Comparison of ENCODE assay signal across 8 cellular contexts in the genomic region with DNA sequence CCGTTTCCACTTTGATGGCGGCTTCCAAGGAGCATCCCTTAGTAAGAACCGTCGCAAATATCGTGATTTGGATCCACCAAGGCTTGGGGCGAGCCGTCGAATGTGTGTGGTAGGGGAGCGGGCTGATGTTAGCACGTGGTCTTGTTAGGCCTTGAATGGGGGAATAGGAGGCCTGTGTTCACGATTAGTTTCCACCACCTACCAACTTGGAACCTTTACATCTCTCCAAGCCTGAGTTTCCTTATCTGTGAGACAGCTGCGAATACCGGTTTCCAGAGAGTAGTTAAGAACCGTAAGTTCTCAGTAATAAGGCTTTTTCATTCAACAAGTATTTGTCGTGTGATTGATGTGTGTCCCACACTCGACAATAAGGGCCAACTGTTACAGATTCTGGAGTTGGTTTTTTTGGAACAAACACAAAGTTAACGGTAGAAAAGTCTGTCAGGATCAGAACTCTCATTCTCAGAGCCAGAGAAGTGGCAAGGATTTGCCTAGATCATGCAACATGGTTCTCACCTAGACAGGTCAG. TPM values are rescaled to one million over a fixed set of nuclear protein-coding genes. Genes with fewer than 3 reads are reported as not detected.
DNase-seq lines count a peak whose midpoint lies in the region; ATAC-seq and TF ChIP-seq lines count a peak whose summit lies in the region.

No MANE protein-coding gene starts in this region.

- peaks cover 17 to 37% of the 10 kb centered on the region in 2 donors for H3K36me3 Mint-ChIP-seq in CD14-positive monocyte

- peaks cover 38% of the 10 kb centered on the region for H3K36me3 ChIP-seq in HUES48 (ENCODE audit: control insufficient read depth, insufficient read depth, low read length)
- H3K36me3 ChIP-seq in body of pancreas (replicated peaks in 1 of 2; ENCODE audit: insufficient read depth in 1 of 2, low read depth in 2 of 2) = peaks cover 0 to 6% of the 10 kb centered on the region in 2 donors
- H3K36me3 ChIP-seq in uterus = no peaks in the 10 kb centered on the region

- H3K27me3 ChIP-seq in HUES48 (ENCODE audit: control insufficient read depth, insufficient read depth, low read length) = no peaks in the 10 kb centered on the region
- H3K27me3 ChIP-seq in body of pancreas = no peaks in the 10 kb centered on the region
- H3K27me3 ChIP-seq in uterus = no peaks in the 10 kb centered on the region

- peak overlapping the region; percentile 89 for H3K9ac ChIP-seq in HUES48 (ENCODE audit: low read depth, low read length)

- H3K4me1 ChIP-seq in HUES48 (ENCODE audit: control insufficient read depth, insufficient read depth, low read length) (peaks cover 9% of the 10 kb centered on the region; the same call in 1 of the 2 replicates), body of pancreas (peaks cover 29% of the 10 kb centered on the region), uterus (no peaks in the 10 kb centered on the region)

- H3K4me3 Mint-ChIP-seq in CD14-positive monocyte = peak overlapping the region; percentile 91 to 96

- H3K27ac ChIP-seq in HUES48 (ENCODE audit: low read depth, low read length) (peak overlapping the region; percentile 81), body of pancreas (peak overlapping the region; percentile 92 to 99 (median 95)), uterus (peak overlapping the region; percentile 85 to 94)

- H3K27ac Mint-ChIP-seq in CD14-positive monocyte = peak overlapping the region; percentile 42 to 95 (median 92)

- H3K4me3 ChIP-seq in HUES48 (ENCODE audit: low read depth, low read length) (peak overlapping the region; percentile 91), body of pancreas (peak overlapping the region; percentile 59 to 83), uterus (peak overlapping the region; percentile 88 to 100)

- DNase-seq in CD14-positive monocyte (ENCODE audit: low spot score) (no peak), body of pancreas (no peak), lung microvascular endothelial cell (ENCODE audit: low read depth in 2 of 2) (peak; percentile 29 to 35), uterus (no peak), NCI-H2081 treated with DMSO at 0.1 percent for 48 hours (lab: John Stamatoyannopoulos, UW) (no peak)

- H3K9me3 Mint-ChIP-seq in CD14-positive monocyte = no peaks in the 10 kb centered on the region

- intact Hi-C loops in CD14-positive monocyte (cut with micrococcal nuclease) = no loop called here
- intact Hi-C loops in body of pancreas (cut with DNase I) = no loop called here
- intact Hi-C loops in uterus (cut with DNase I; ENCODE audit: low total_unique reads) = no loop called here

- TF ChIP-seq CTCF in CD14-positive monocyte (IDR thresholded peaks at IDR 0.05) (no peak), body of pancreas (IDR thresholded peaks at IDR 0.05) (no peak), uterus (IDR thresholded peaks at IDR 0.05) (no peak)

- no peak for TF ChIP-seq POLR2A in body of pancreas (IDR thresholded peaks at IDR 0.05)
- no peak for TF ChIP-seq POLR2A in uterus (IDR thresholded peaks at IDR 0.05)

- 2 to 4% methylated on average over 16 to 17 of the region's 17 CpGs for WGBS in body of pancreas, 2 donors

- peaks cover 0 to 3% (median 0%) of the 10 kb centered on the region in 3 donors for H3K27me3 Mint-ChIP-seq in CD14-positive monocyte (ENCODE audit: low read depth in 3 of 3)

- ATAC-seq in body of pancreas (no peak), GM21526 (IDR thresholded peaks at IDR 0.05; ENCODE audit: low FRiP score, unreplicated experiment) (no peak), HG03025 (IDR thresholded peaks at IDR 0.05; ENCODE audit: low FRiP score, unreplicated experiment) (no peak)

- peaks cover 20% of the 10 kb centered on the region for H3K4me1 Mint-ChIP-seq in CD14-positive monocyte

- no peaks in the 10 kb centered on the region for H3K9me3 ChIP-seq in HUES48 (ENCODE audit: control insufficient read depth, insufficient read depth, low read length)
- no peaks in the 10 kb centered on the region for H3K9me3 ChIP-seq in body of pancreas
- no peaks in the 10 kb centered on the region for H3K9me3 ChIP-seq in uterus

RNA-seq across cellular contexts. Expression of a gene that starts 0.7 kb away (rescaled TPM):
- 10 to 100 TPM; 47.4 to 58.3 TPM for polyA plus RNA-seq in CD14-positive monocyte
- total RNA-seq in body of pancreas (10 to 100 TPM; 31.3 to 33.2 TPM), lung microvascular endothelial cell (17.4 and 18.5 TPM in 2 replicates), uterus (100 to 1,000 TPM in 1 of 4 donors, 10 to 100 TPM in 3; 20.6 to 133 (median 41.0) TPM)

RNA-seq across cellular contexts. Expression of a gene that starts 8.5 kb away (rescaled TPM):
- polyA plus RNA-seq in CD14-positive monocyte = not detected
- total RNA-seq in body of pancreas (10 to 100 TPM; 19.8 to 34.8 TPM), lung microvascular endothelial cell (not detected in 2 replicates), uterus (not detected)

RNA-seq across cellular contexts. Expression of a gene that starts 22.0 kb away (rescaled TPM):
- 10 to 100 TPM; 10.7 to 11.8 TPM for polyA plus RNA-seq in CD14-positive monocyte
- total RNA-seq in body of pancreas (10 to 100 TPM in 1 of 2 donors, 1 to 10 TPM in 1; 4.9 to 19.4 TPM), lung microvascular endothelial cell (7.6 and 10.3 TPM in 2 replicates), uterus (10 to 100 TPM in 2 of 4 donors, 1 to 10 TPM in 2; 1.3 to 15.9 (median 7.0) TPM)

RNA-seq across cellular contexts. Expression of a gene that starts 32.2 kb away (rescaled TPM):
- polyA plus RNA-seq in CD14-positive monocyte = 10 to 100 TPM in 1 of 2 donors, 1 to 10 TPM in 1; 9.6 to 15.9 TPM
- total RNA-seq in body of pancreas = 10 to 100 TPM in 1 of 2 donors, 1 to 10 TPM in 1; 8.8 to 21.4 TPM
- total RNA-seq in lung microvascular endothelial cell = 6.8 and 8.3 TPM in 2 replicates
- 10 to 100 TPM in 3 of 4 donors, 1 to 10 TPM in 1; 3.5 to 21.7 (median 11.4) TPM for total RNA-seq in uterus

RNA-seq across cellular contexts. Expression of a gene that starts 38.0 kb away (rescaled TPM):
- not detected for polyA plus RNA-seq in CD14-positive monocyte
- total RNA-seq in body of pancreas = 10 to 100 TPM; 13.8 to 18.7 TPM
- not detected in 2 replicates for total RNA-seq in lung microvascular endothelial cell
- total RNA-seq in uterus = 1 to 10 TPM in 1 of 4 donors, not detected in 3; 1.9 TPM

Comparison
In these comparisons a context has a peak if more than half of its experiments do, and no peak if none do; other contexts are left out.
1. DNase-seq: peak in lung microvascular endothelial cell (2 of 2); none in CD14-positive monocyte (single experiment), body of pancreas (0 of 4), uterus (0 of 2) and NCI-H2081 treated with DMSO at 0.1 percent for 48 hours (single experiment).
2. RNA of a gene that starts 8.5 kb away (total RNA-seq): 19.8 to 34.8 TPM in body of pancreas; not detected in lung microvascular endothelial cell and not detected in uterus; every median in the first group is over 10 times any median in the second.
3. Peak in every context shown above with its lines, with median percentiles within 50 percentile points of each other: H3K27ac ChIP-seq and H3K4me3 ChIP-seq.